In the genomic region with DNA sequence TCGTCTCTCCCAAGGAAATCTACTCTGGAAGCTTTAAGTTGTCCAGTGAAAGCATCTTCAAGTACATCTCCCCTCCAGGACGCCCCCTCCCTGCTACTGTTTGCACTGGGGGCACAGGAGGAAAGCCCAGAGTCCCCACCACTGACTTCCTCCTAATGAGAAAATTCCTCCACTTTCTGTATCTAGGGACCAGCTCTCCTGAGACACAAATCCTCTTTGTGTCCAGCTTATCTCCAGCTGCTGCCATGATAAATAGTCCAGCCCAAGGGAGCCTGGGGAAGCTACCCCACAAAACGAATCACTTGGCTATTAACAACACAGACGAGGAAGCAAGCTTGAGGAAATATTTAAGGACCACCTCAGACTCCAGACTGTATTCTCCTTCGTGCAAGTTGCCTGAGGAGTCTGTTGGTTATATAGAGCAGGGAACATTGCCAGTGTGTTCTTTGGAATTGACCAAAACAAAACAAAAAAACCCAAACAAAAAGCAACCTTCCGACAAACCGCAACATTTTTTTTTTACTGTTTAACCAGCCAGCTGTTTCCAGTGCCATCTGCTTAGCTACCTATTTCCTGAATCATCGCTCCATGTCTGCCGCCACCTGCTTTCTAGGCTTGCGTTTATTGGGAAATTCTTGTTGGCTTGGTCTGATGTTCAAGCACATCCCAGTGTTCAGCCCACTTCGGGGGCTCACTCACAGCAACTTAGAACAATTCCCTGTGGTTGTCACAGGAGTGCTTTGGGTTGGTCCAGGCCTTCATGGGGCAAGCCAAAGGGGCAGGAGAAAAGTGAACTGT, we compare ENCODE assay signal across 10 cellular contexts. TPM values are rescaled to one million over a fixed set of nuclear protein-coding genes. Genes with fewer than 3 reads are reported as not detected.
DNase-seq lines count a peak whose midpoint lies in the region; ATAC-seq, FAIRE-seq and TF ChIP-seq lines count a peak whose summit lies in the region.
"Had no signal": no experiment of that assay in that cellular context is flagged by ENCODE, and none has a peak within 500 bp of the region (broad histone marks: within the 10 kb centered on the region; RNA-seq: fewer than 3 reads in every experiment).

No MANE protein-coding gene starts in this region.

- 40 to 46% methylated on average over 11 of the region's 11 CpGs for WGBS in thyroid gland, 2 donors
- WGBS in pancreas, 2 donors: 43 to 51% methylated on average over 11 of the region's 11 CpGs

- no peaks in the 10 kb centered on the region for H3K9me3 Mint-ChIP-seq in brain
- no peaks in the 10 kb centered on the region for H3K9me3 Mint-ChIP-seq in nephron progenitor cell

- peaks cover 3% of the 10 kb centered on the region for H3K36me3 Mint-ChIP-seq in brain
- no peaks in the 10 kb centered on the region for H3K36me3 Mint-ChIP-seq in nephron progenitor cell (ENCODE audit: low read depth)

- intact Hi-C loops in thyroid gland (cut with DNase I): no loop called here
- intact Hi-C loops in pancreas (cut with DNase I): loop anchor here in 2 of 3 donors (5.0 to 10.0 kb wide), 2 partner anchors 332 to 334 kb away; no protein-coding TSS in a partner anchor

- H3K27ac ChIP-seq in thyroid gland: no peak overlapping the region
- H3K27ac ChIP-seq in pancreas: no peak overlapping the region

- peak; percentile 22 for DNase-seq in GM04503 (ENCODE audit: low read depth)
- peak; percentile 45 for DNase-seq in LoVo (ENCODE audit: low spot score)
- DNase-seq in nephron progenitor cell: no peak
- no peak for DNase-seq in NCI-H345 (lab: John Stamatoyannopoulos, UW)
- DNase-seq in thyroid gland: no peak
- no peak for DNase-seq in pancreas
- DNase-seq: activated CD4-positive, alpha-beta T cell treated with anti-CD3 and anti-CD28 coated beads for 4 hours had no signal

- peaks cover 56% of the 10 kb centered on the region for H3K4me1 Mint-ChIP-seq in brain
- H3K4me1 Mint-ChIP-seq in nephron progenitor cell: peaks cover 40% of the 10 kb centered on the region

- H3K4me3 Mint-ChIP-seq in brain (peak overlapping the region in 1 of 5 experiments; percentile 2), nephron progenitor cell (peak overlapping the region; percentile 4)

- no peaks in the 10 kb centered on the region for H3K4me1 ChIP-seq in thyroid gland
- H3K4me1 ChIP-seq in pancreas: no peaks in the 10 kb centered on the region

- ATAC-seq in pancreas: no peak
- ATAC-seq in GM19395 (IDR thresholded peaks at IDR 0.05; ENCODE audit: unreplicated experiment): no peak

- H3K4me3 ChIP-seq in thyroid gland (replicated peaks in 1 of 3) (no peak overlapping the region), pancreas (no peak overlapping the region)

- no peak for TF ChIP-seq POLR2A in thyroid gland (IDR thresholded peaks at IDR 0.05)

- TF ChIP-seq CTCF in brain (conservative IDR thresholded peaks at IDR 0.05) (no peak), nephron progenitor cell (IDR thresholded peaks at IDR 0.05) (no peak), thyroid gland (IDR thresholded peaks at IDR 0.05) (no peak), pancreas (IDR thresholded peaks at IDR 0.05) (no peak)

- H3K27me3 ChIP-seq in thyroid gland (no peaks in the 10 kb centered on the region), pancreas (no peaks in the 10 kb centered on the region)

- H3K9me3 ChIP-seq in thyroid gland: no peaks in the 10 kb centered on the region
- H3K9me3 ChIP-seq in pancreas: no peaks in the 10 kb centered on the region

- H3K27me3 Mint-ChIP-seq in brain: peaks cover 12% of the 10 kb centered on the region
- peaks cover 14% of the 10 kb centered on the region for H3K27me3 Mint-ChIP-seq in nephron progenitor cell (ENCODE audit: low read depth, poor library complexity)

- H3K36me3 ChIP-seq in thyroid gland: no peaks in the 10 kb centered on the region
- no peaks in the 10 kb centered on the region for H3K36me3 ChIP-seq in pancreas

- no peak for FAIRE-seq in pancreas (lab: Jason Lieb, UNC)
- FAIRE-seq: colon had no signal

- H3K27ac Mint-ChIP-seq in brain (peak overlapping the region in 3 of 5 experiments; percentile 55 to 77 (median 72)), nephron progenitor cell (no peak overlapping the region)

RNA-seq across cellular contexts. Expression of gene C1orf226, which starts 7.7 kb away (rescaled TPM):
- polyA plus RNA-seq in brain (ENCODE audit: insufficient read depth, low read depth, low replicate concordance): 7.8 TPM
- total RNA-seq in thyroid gland: 1 to 10 TPM in 3 of 4 donors, under 1 TPM in 1; 0.13 to 4.0 (median 2.3) TPM
- 1 to 10 TPM; 2.0 to 4.2 (median 2.6) TPM for total RNA-seq in pancreas
- polyA plus RNA-seq in pancreas: 1 to 10 TPM; 1.3 to 1.6 TPM

RNA-seq across cellular contexts. Expression of gene SPATA46, which starts 12.6 kb away (rescaled TPM):
- polyA plus RNA-seq in brain (ENCODE audit: insufficient read depth, low read depth, low replicate concordance) (not detected), pancreas (not detected)
- total RNA-seq in thyroid gland (not detected), pancreas (not detected)

RNA-seq across cellular contexts. Expression of gene SH2D1B, which starts 22.7 kb away (rescaled TPM):
- polyA plus RNA-seq in brain (ENCODE audit: insufficient read depth, low read depth, low replicate concordance) (0.12 TPM), pancreas (not detected)
- total RNA-seq in thyroid gland (not detected), pancreas (under 1 TPM in 1 of 6 donors, not detected in 5; 0.06 TPM)

Comparison
In these comparisons a context has a peak if more than half of its experiments do, and no peak if none do; other contexts are left out.
1. DNase-seq: peak in GM04503 (single experiment) and LoVo (single experiment); none in nephron progenitor cell (single experiment), NCI-H345 (single experiment), thyroid gland (0 of 2) and pancreas (0 of 6).